ENCODE assay signal across 1 cellular context in the genomic region with DNA sequence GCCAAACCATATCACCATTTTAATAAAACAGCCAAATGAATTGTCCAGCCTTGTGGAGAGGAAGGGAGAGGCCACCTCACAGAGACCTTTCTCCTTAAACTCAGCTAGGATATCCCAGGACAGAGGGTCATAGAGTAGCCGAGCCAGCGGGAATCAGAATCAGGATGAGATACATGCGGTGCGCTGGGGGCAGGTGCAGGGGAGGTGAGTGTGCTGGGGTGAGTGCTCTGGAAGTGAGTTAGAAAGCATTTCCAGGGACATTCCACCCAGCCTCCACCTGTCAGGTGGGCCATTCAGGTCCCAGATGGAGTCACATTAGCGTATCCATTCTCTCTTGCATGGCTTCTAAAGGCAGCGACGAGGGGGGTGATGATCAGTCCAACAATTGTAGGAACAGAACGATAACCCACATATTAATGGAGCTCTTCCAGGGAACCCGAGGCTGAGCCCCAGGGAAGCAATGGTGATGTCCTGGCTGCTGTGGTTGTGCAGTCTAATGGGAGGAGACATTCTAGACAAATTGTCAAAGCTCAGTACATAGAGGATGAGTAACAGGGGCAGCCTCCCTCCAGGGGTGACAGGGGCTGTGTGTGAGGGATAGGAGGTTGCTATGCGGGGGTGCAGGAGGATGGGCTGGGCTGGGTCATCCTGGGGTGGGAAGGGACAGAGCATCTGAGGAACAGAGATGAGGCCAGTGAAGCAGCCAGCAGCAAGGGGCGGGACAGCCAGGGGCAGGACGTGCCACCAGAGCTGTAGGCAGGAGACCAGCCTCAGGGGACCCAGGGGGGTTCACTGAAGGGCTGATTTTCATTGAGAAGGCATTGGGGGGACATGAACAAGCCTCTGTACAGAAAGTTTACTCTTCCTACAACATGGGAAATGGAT.
TF ChIP-seq lines count a peak whose summit lies in the region.

No MANE protein-coding gene starts in this region.

TF ChIP-seq in H1, 55 proteins besides CTCF, POLR2A, EP300 and RAD21:
- no peak for TF ChIP-seq JUN (IDR thresholded peaks at IDR 0.05; ENCODE audit: low read depth, low read length)
- TF ChIP-seq POLR2AphosphoS5 (IDR thresholded peaks at IDR 0.05; ENCODE audit: low read depth, low read length), result no peak
- TF ChIP-seq EZH2 (IDR thresholded peaks at IDR 0.05; ENCODE audit: low read depth, low read length, severe bottlenecking), result no peak
- no peak for TF ChIP-seq KDM5A (IDR thresholded peaks at IDR 0.05; ENCODE audit: low read length)
- no peak for TF ChIP-seq TEAD4 (IDR thresholded peaks at IDR 0.05; ENCODE audit: low read depth, low read length)
- TF ChIP-seq, protein P1, sequence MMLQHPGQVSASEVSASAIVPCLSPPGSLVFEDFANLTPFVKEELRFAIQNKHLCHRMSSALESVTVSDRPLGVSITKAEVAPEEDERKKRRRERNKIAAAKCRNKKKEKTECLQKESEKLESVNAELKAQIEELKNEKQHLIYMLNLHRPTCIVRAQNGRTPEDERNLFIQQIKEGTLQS (IDR thresholded peaks at IDR 0.05; ENCODE audit: insufficient read depth, low read depth, low read length), result no peak
- no peak for TF ChIP-seq KDM4A (IDR thresholded peaks at IDR 0.05; ENCODE audit: low read depth, low read length, severe bottlenecking)
- TF ChIP-seq ASH2L (IDR thresholded peaks at IDR 0.05; ENCODE audit: low read length), result no peak
- no peak for TF ChIP-seq YY1 (IDR thresholded peaks at IDR 0.05; ENCODE audit: low read depth, low read length)
TF ChIP-seq in H1: peak in this region for 0.
